9 cellular contexts compared by ENCODE assay signal in genomic region chr3:104102386-104102785, GRCh38.
A peak's percentile ranks its signal among the peaks of the same experiment; 100 is the strongest.
DNase-seq lines count a peak whose midpoint lies in the region; ATAC-seq, FAIRE-seq and TF ChIP-seq lines count a peak whose summit lies in the region.
"Had no signal": no experiment of that assay in that cellular context is flagged by ENCODE, and none has a peak within 500 bp of the region (broad histone marks: within the 10 kb centered on the region; RNA-seq: fewer than 3 reads in every experiment).

No MANE protein-coding gene starts in this region.

- no peak overlapping the region for H3K27ac ChIP-seq in C4-2B
- H3K27ac ChIP-seq: SJSA1 had no signal

- H3K4me3 ChIP-seq in WI38 (ENCODE audit: low read depth, low read length), result no peak overlapping the region
- H3K4me3 ChIP-seq: SJSA1 had no signal

- peak; percentile 87 for ATAC-seq in GM18520 (IDR thresholded peaks at IDR 0.05; ENCODE audit: unreplicated experiment)
- ATAC-seq in HG02885 (IDR thresholded peaks at IDR 0.05; ENCODE audit: poor library complexity, unreplicated experiment), result peak; percentile 94

- DNase-seq in NCI-H1105 treated with DMSO at 0.1 percent for 48 hours (lab: John Stamatoyannopoulos, UW), result peak; percentile 40
- DNase-seq in kidney tubule cell (ENCODE audit: low spot score), result peak; percentile 53
- no peak for DNase-seq in activated CD4-positive, CD25-positive, alpha-beta regulatory T cell (lab: John Stamatoyannopoulos, UW)
- no peak for DNase-seq in frontal cortex (ENCODE audit: low spot score in 2 of 2)

- TF ChIP-seq CTCF in C4-2B (conservative IDR thresholded peaks at IDR 0.05) (peak; percentile 80), WI38 (IDR thresholded peaks at IDR 0.05; ENCODE audit: low read depth, low read length) (peak; percentile 27; the same call in 1 of the 2 replicates)

- no peak for FAIRE-seq in frontal cortex (lab: Jason Lieb, UNC)

Comparison
In these comparisons a context has a peak if more than half of its experiments do, and no peak if none do; other contexts are left out.
1. DNase-seq: peak in NCI-H1105 treated with DMSO at 0.1 percent for 48 hours (single experiment) and kidney tubule cell (single experiment); none in activated CD4-positive, CD25-positive, alpha-beta regulatory T cell (0 of 4) and frontal cortex (0 of 2).